18 cellular contexts compared by ENCODE assay signal in genomic region chr12:11978985-11979384, GRCh38.
A peak's percentile ranks its signal among the peaks of the same experiment; 100 is the strongest.
DNase-seq lines count a peak whose midpoint lies in the region; ATAC-seq, FAIRE-seq and TF ChIP-seq lines count a peak whose summit lies in the region.
"Had no signal": no experiment of that assay in that cellular context is flagged by ENCODE, and none has a peak within 500 bp of the region (broad histone marks: within the 10 kb centered on the region; RNA-seq: fewer than 3 reads in every experiment).

No MANE protein-coding gene starts in this region.

- H3K79me2 ChIP-seq in OCI-LY7 (ENCODE audit: insufficient read depth, low read depth, low read length): no peaks in the 10 kb centered on the region

- no peaks in the 10 kb centered on the region for H3K36me3 Mint-ChIP-seq in CD4-positive, alpha-beta T cell (ENCODE audit: low read depth)
- H3K36me3 Mint-ChIP-seq in activated CD4-positive, alpha-beta memory T cell treated with anti-CD3 and anti-CD28 coated beads, Interleukin-2, amount 10 ng/mL, durations not matched to agents 7 days and 5 days (ENCODE audit: low read depth): peaks cover 39% of the 10 kb centered on the region

- intact Hi-C loops in CD4-positive, alpha-beta T cell (cut with DNase I, micrococcal nuclease): no loop called here
- intact Hi-C loops in OCI-LY7 (cut with micrococcal nuclease; ENCODE audit: unreplicated experiment): no loop called here

- H3K4me3 ChIP-seq in fibroblast of mammary gland (ENCODE audit: control insufficient read depth, low read depth, low read length): no peak overlapping the region
- no peak overlapping the region for H3K4me3 ChIP-seq in OCI-LY7 (ENCODE audit: low read depth, low read length, poor library complexity, severe bottlenecking)
- H3K4me3 ChIP-seq: BLaER1, coronary artery, lower lobe of right lung, right atrium auricular region, tibial artery had no signal

- no peak for DNase-seq in CD4-positive, alpha-beta T cell
- no peak for DNase-seq in H54 (ENCODE audit: insufficient read length, low spot score)
- no peak for DNase-seq in activated CD4-positive, alpha-beta memory T cell treated with anti-CD3 and anti-CD28 coated beads, Interleukin-2, amount 10 ng/mL, durations not matched to agents 7 days and 5 days
- peak; percentile 49 for DNase-seq in fibroblast of mammary gland (ENCODE audit: low read depth)
- DNase-seq in NCI-H1930 (lab: John Stamatoyannopoulos, UW): no peak
- DNase-seq in A172 (ENCODE audit: low spot score): no peak
- DNase-seq in OCI-LY7 (ENCODE audit: low spot score): no peak
- DNase-seq: activated CD8-positive, alpha-beta memory T cell treated with anti-CD3 and anti-CD28 coated beads, Interleukin-2, amount 50 U/mL, for 4 hours; amniotic stem cell; lower lobe of right lung; MM.1S; NK-92 treated with Interleukin-12 subunit alpha and Interleukin-12 subunit beta, amount 100 ng/mL, for 24 hours; stimulated activated CD4-positive, alpha-beta T cell treated with anti-CD3 and anti-CD28 coated beads, Interleukin-2, amount 100 ng/mL, for 24 hours; tibial artery had no signal

- H3K27me3 ChIP-seq in CD4-positive, alpha-beta T cell (ENCODE audit: control insufficient read depth, insufficient read depth, low read length): no peaks in the 10 kb centered on the region
- H3K27me3 ChIP-seq: BLaER1, right atrium auricular region, tibial artery had no signal

- ATAC-seq in CD4-positive, alpha-beta T cell (ENCODE audit: poor library complexity): no peak
- no peak for ATAC-seq in GM18909 (IDR thresholded peaks at IDR 0.05; ENCODE audit: poor library complexity, unreplicated experiment)
- ATAC-seq: lower lobe of right lung had no signal

- no peak overlapping the region for H3K27ac ChIP-seq in CD4-positive, alpha-beta T cell (ENCODE audit: low read depth, low read length)
- H3K27ac ChIP-seq in OCI-LY7 (ENCODE audit: low read depth, low read length, poor library complexity, severe bottlenecking): no peak overlapping the region
- H3K27ac ChIP-seq: BLaER1, coronary artery, lower lobe of right lung, right atrium auricular region, tibial artery had no signal

- H3K4me1 Mint-ChIP-seq in CD4-positive, alpha-beta T cell (ENCODE audit: low read depth): peaks cover 45% of the 10 kb centered on the region
- peaks cover 60% of the 10 kb centered on the region for H3K4me1 Mint-ChIP-seq in activated CD4-positive, alpha-beta memory T cell treated with anti-CD3 and anti-CD28 coated beads, Interleukin-2, amount 10 ng/mL, durations not matched to agents 7 days and 5 days

- no peak overlapping the region for H3K4me2 ChIP-seq in OCI-LY7 (ENCODE audit: low read length)
- H3K4me2 ChIP-seq: BLaER1 had no signal

- POLR2A ChIA-PET in CD4-positive, alpha-beta T cell (lab: Charles Lee): no interaction called here
- POLR2A ChIA-PET in activated CD4-positive, alpha-beta memory T cell treated with anti-CD3 and anti-CD28 coated beads, Interleukin-2, amount 10 ng/mL, durations not matched to agents 7 days and 5 days (lab: Charles Lee): interaction anchor here (1.3 to 7.2 kb wide), 4 partner anchors 10 to 92 kb away, joined by 3 to 113 read pairs (median 3); partner anchors contain the start of gene BCL2L14
- POLR2A ChIA-PET in OCI-LY7 (lab: Charles Lee): interaction anchor here (0.6 kb wide), 1 partner anchor 8 kb away, joined by 3 read pairs; no protein-coding TSS in a partner anchor

- H3K4me1 ChIP-seq in OCI-LY7 (ENCODE audit: insufficient read depth, low read length, poor library complexity, severe bottlenecking): no peaks in the 10 kb centered on the region
- H3K4me1 ChIP-seq: lower lobe of right lung, right atrium auricular region, tibial artery had no signal

- no peaks in the 10 kb centered on the region for H3K36me3 ChIP-seq in OCI-LY7 (ENCODE audit: insufficient read depth, low read length)
- H3K36me3 ChIP-seq: BLaER1, lower lobe of right lung, right atrium auricular region, tibial artery had no signal

- no peak overlapping the region for H2AFZ ChIP-seq in OCI-LY7 (ENCODE audit: low read length)

- H3K4me3 Mint-ChIP-seq in CD4-positive, alpha-beta T cell: no peak overlapping the region
- no peak overlapping the region for H3K4me3 Mint-ChIP-seq in activated CD4-positive, alpha-beta memory T cell treated with anti-CD3 and anti-CD28 coated beads, Interleukin-2, amount 10 ng/mL, durations not matched to agents 7 days and 5 days

- H3K27me3 Mint-ChIP-seq in CD4-positive, alpha-beta T cell: no peaks in the 10 kb centered on the region
- H3K27me3 Mint-ChIP-seq in activated CD4-positive, alpha-beta memory T cell treated with anti-CD3 and anti-CD28 coated beads, Interleukin-2, amount 10 ng/mL, durations not matched to agents 7 days and 5 days: peaks cover 2% of the 10 kb centered on the region

- no peaks in the 10 kb centered on the region for H3K9me2 ChIP-seq in OCI-LY7 (ENCODE audit: insufficient read depth, low read length)

- no peak for TF ChIP-seq CTCF in CD4-positive, alpha-beta T cell (IDR thresholded peaks at IDR 0.05)
- TF ChIP-seq CTCF in fibroblast of mammary gland (conservative IDR thresholded peaks at IDR 0.05; ENCODE audit: control insufficient read depth, insufficient read depth, low read depth, low read length) (no peak), OCI-LY7 (conservative IDR thresholded peaks at IDR 0.05; ENCODE audit: low read length) (no peak)

- H3K9me3 Mint-ChIP-seq in CD4-positive, alpha-beta T cell: peaks cover 3% of the 10 kb centered on the region
- peaks cover 14% of the 10 kb centered on the region for H3K9me3 Mint-ChIP-seq in activated CD4-positive, alpha-beta memory T cell treated with anti-CD3 and anti-CD28 coated beads, Interleukin-2, amount 10 ng/mL, durations not matched to agents 7 days and 5 days

- no peak for TF ChIP-seq POLR2A in H54 (IDR thresholded peaks at IDR 0.05; ENCODE audit: low read depth, low read length)

- no peaks in the 10 kb centered on the region for H4K20me1 ChIP-seq in OCI-LY7 (ENCODE audit: insufficient read depth, low read length)
- H4K20me1 ChIP-seq: BLaER1 had no signal

- no peaks in the 10 kb centered on the region for H3K9me3 ChIP-seq in CD4-positive, alpha-beta T cell (ENCODE audit: control insufficient read depth, low read length)
- H3K9me3 ChIP-seq in OCI-LY7 (ENCODE audit: low read length): no peaks in the 10 kb centered on the region
- H3K9me3 ChIP-seq: lower lobe of right lung, right atrium auricular region, tibial artery had no signal

- BruUV-seq in OCI-LY7 (replicated peaks; lab: Mats Ljungman, UMichigan): no TSS peak

- H3K27ac Mint-ChIP-seq in CD4-positive, alpha-beta T cell: peak overlapping the region; percentile 67
- H3K27ac Mint-ChIP-seq in activated CD4-positive, alpha-beta memory T cell treated with anti-CD3 and anti-CD28 coated beads, Interleukin-2, amount 10 ng/mL, durations not matched to agents 7 days and 5 days: peak overlapping the region; percentile 32

- FAIRE-seq in H54 (lab: Jason Lieb, UNC): peak; percentile 48

- CTCF ChIA-PET in CD4-positive, alpha-beta T cell (lab: Charles Lee): interaction anchor here (0.8 to 1.0 kb wide), 2 partner anchors 21 to 54 kb away, joined by 3 to 5 read pairs; no protein-coding TSS in a partner anchor
- CTCF ChIA-PET in activated CD4-positive, alpha-beta memory T cell treated with anti-CD3 and anti-CD28 coated beads, Interleukin-2, amount 10 ng/mL, durations not matched to agents 7 days and 5 days (lab: Charles Lee): interaction anchor here (1.1 to 1.4 kb wide), 3 partner anchors 26 to 54 kb away, joined by 3 to 7 read pairs (median 7); no protein-coding TSS in a partner anchor
- CTCF ChIA-PET in OCI-LY7 (lab: Charles Lee; ENCODE audit: unreplicated experiment): interaction anchor here (0.6 kb wide), 1 partner anchor 415 kb away, joined by 7 read pairs; no protein-coding TSS in a partner anchor
